Comparison of ENCODE assay signal across 26 cellular contexts in the genomic region with DNA sequence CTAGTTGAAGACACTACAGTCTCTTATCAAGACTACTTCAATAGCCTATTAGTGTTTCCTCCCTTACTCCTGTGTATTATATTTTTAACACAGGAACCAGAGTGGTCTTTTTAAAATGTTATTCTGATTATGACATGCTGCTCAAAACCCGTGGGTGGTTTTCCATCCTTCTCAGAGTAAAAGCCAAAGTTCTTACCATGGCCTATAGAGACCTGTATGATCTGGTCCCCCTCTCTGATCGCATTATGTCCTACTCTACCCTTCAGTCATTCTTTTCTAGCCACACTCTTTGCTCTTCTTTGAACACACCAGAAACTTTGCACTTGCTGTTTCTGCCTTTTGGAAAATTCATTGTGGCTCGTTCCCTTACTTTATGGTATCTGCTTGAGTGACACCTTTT.
"Had no signal": no experiment of that assay in that cellular context is flagged by ENCODE, and none has a peak within 500 bp of the region (broad histone marks: within the 10 kb centered on the region; RNA-seq: fewer than 3 reads in every experiment).

No MANE protein-coding gene starts in this region.

- H3K9me3 Mint-ChIP-seq: dendritic cell treated with granulocyte-macrophage colony-stimulating factor and Interleukin-4, amounts not matched to agents 40 ng/mL and 50 ng/mL, for 4 days; naive thymus-derived CD4-positive, alpha-beta T cell; nephron; neural progenitor cell; stimulated activated memory B cell treated with anti-CD40 and anti-IgM and Interleukin-4, amounts not matched to agents 10 μg/mL and 1 μg/mL and 100 μg/mL, for 72 hours; type B pancreatic cell had no signal

- H3K4me1 ChIP-seq: colonic mucosa, foreskin keratinocyte, left lung, parathyroid adenoma, right lobe of liver had no signal

- DNase-seq: colonic mucosa; effector CD8-positive, alpha-beta T cell; foreskin keratinocyte; heart left ventricle; left cardiac atrium; left lung; mammary epithelial cell; mesendoderm; midbrain; naive thymus-derived CD4-positive, alpha-beta T cell; right lobe of liver; small intestine; stimulated activated CD4-positive, alpha-beta T cell treated with anti-CD3 and anti-CD28 coated beads, Interleukin-1b, Interleukin-23, amount 100 ng/mL, for 48 hours; stimulated activated CD4-positive, alpha-beta T cell treated with anti-CD3 and anti-CD28 coated beads, Interleukin-4, amount 100 ng/mL, for 24 hours; stomach; thyroid gland had no signal

- H3K9ac ChIP-seq: neural progenitor cell, parathyroid adenoma had no signal

- H3K27me3 ChIP-seq: colonic mucosa, esophagus muscularis mucosa, foreskin keratinocyte, gastroesophageal sphincter, heart left ventricle, hepatocyte, left lung, neural progenitor cell, right lobe of liver, stomach, thyroid gland had no signal

- H3K36me3 Mint-ChIP-seq: stimulated activated memory B cell treated with anti-CD40 and anti-IgM and Interleukin-4, amounts not matched to agents 10 μg/mL and 1 μg/mL and 100 μg/mL, for 72 hours; type B pancreatic cell had no signal

- H3K27ac Mint-ChIP-seq: dendritic cell treated with granulocyte-macrophage colony-stimulating factor and Interleukin-4, amounts not matched to agents 40 ng/mL and 50 ng/mL, for 4 days; naive thymus-derived CD4-positive, alpha-beta T cell; nephron; neural progenitor cell; progenitor cell of endocrine pancreas; stimulated activated memory B cell treated with anti-CD40 and anti-IgM and Interleukin-4, amounts not matched to agents 10 μg/mL and 1 μg/mL and 100 μg/mL, for 72 hours; type B pancreatic cell had no signal

- H3K4me3 ChIP-seq: colonic mucosa, esophagus muscularis mucosa, gastroesophageal sphincter, heart left ventricle, hepatocyte, left lung, neural progenitor cell, right lobe of liver, stomach, thyroid gland had no signal

- H3K4me3 Mint-ChIP-seq: dendritic cell treated with granulocyte-macrophage colony-stimulating factor and Interleukin-4, amounts not matched to agents 40 ng/mL and 50 ng/mL, for 4 days; naive thymus-derived CD4-positive, alpha-beta T cell; nephron; neural progenitor cell; stimulated activated memory B cell treated with anti-CD40 and anti-IgM and Interleukin-4, amounts not matched to agents 10 μg/mL and 1 μg/mL and 100 μg/mL, for 72 hours; type B pancreatic cell had no signal

- ATAC-seq: foreskin keratinocyte; gastroesophageal sphincter; heart left ventricle; left cardiac atrium; left lung; naive thymus-derived CD4-positive, alpha-beta T cell; right lobe of liver; stimulated activated memory B cell treated with anti-CD40 and anti-IgM and Interleukin-4, amounts not matched to agents 10 μg/mL and 1 μg/mL and 100 μg/mL, for 72 hours had no signal

- H3K27ac ChIP-seq: colonic mucosa, esophagus muscularis mucosa, foreskin keratinocyte, gastroesophageal sphincter, heart left ventricle, hepatocyte, left lung, neural progenitor cell, parathyroid adenoma, right lobe of liver, stomach, thyroid gland had no signal

- H3K27me3 Mint-ChIP-seq: dendritic cell treated with granulocyte-macrophage colony-stimulating factor and Interleukin-4, amounts not matched to agents 40 ng/mL and 50 ng/mL, for 4 days; naive thymus-derived CD4-positive, alpha-beta T cell; progenitor cell of endocrine pancreas; stimulated activated memory B cell treated with anti-CD40 and anti-IgM and Interleukin-4, amounts not matched to agents 10 μg/mL and 1 μg/mL and 100 μg/mL, for 72 hours; type B pancreatic cell had no signal

- H2AFZ ChIP-seq: hepatocyte, neural progenitor cell, parathyroid adenoma had no signal

- H3K36me3 ChIP-seq: colonic mucosa, esophagus muscularis mucosa, gastroesophageal sphincter, left lung, neural progenitor cell, right lobe of liver, stomach, thyroid gland had no signal

- H3K9me3 ChIP-seq: colonic mucosa, esophagus muscularis mucosa, gastroesophageal sphincter, heart left ventricle, left lung, right lobe of liver, stomach, thyroid gland had no signal

- H3K4me2 ChIP-seq: hepatocyte, neural progenitor cell had no signal
